Comparison of ENCODE assay signal across 12 cellular contexts in the genomic region with DNA sequence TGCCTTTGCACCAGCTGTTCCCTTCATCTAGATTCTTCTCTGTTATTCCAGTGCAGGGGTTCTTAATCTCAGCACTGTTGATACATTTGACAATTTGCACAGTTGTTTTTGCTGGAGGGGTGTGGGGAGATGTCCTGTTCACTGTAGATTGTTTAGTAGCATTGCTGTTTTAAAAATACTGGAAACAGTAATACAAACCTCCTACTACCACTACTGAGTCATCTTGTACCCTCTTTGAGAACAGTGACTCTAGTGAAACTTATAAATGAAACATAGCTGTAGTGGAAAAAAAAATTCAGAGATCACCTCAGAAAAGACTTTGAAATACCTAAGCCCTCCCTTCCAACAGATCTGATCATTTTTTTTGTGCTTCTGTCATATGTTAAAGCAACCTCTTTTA.
DNase-seq lines count a peak whose midpoint lies in the region; ATAC-seq, FAIRE-seq and TF ChIP-seq lines count a peak whose summit lies in the region.
"Had no signal": no experiment of that assay in that cellular context is flagged by ENCODE, and none has a peak within 500 bp of the region (broad histone marks: within the 10 kb centered on the region; RNA-seq: fewer than 3 reads in every experiment).

No MANE protein-coding gene starts in this region.

- TF ChIP-seq CTCF in right lobe of liver (IDR thresholded peaks at IDR 0.05): no peak

- peak; percentile 81 for ATAC-seq in GM19328 (IDR thresholded peaks at IDR 0.05; ENCODE audit: unreplicated experiment)
- ATAC-seq in HG02642 (IDR thresholded peaks at IDR 0.05; ENCODE audit: poor library complexity, unreplicated experiment): peak; percentile 79
- peak; percentile 70 for ATAC-seq in HG03460 (IDR thresholded peaks at IDR 0.05; ENCODE audit: unreplicated experiment)
- no peak for ATAC-seq in right lobe of liver

- H3K4me1 ChIP-seq in small intestine (ENCODE audit: control insufficient read depth in 2 of 2, insufficient read depth in 1 of 2, low read depth in 1 of 2, low read length in 1 of 2) (no peaks in the 10 kb centered on the region), right lobe of liver (no peaks in the 10 kb centered on the region)

- no peak overlapping the region for H3K27ac ChIP-seq in small intestine (ENCODE audit: low read depth in 1 of 2, low read length in 1 of 2)
- no peak overlapping the region for H3K27ac ChIP-seq in right lobe of liver

- no peaks in the 10 kb centered on the region for H3K36me3 ChIP-seq in small intestine (ENCODE audit: control insufficient read depth in 2 of 2, insufficient read depth in 2 of 2, low read length in 2 of 2)
- H3K36me3 ChIP-seq in right lobe of liver: no peaks in the 10 kb centered on the region

- peak; percentile 53 for DNase-seq in DMS53 treated with DMSO at 0.1 percent for 48 hours (lab: John Stamatoyannopoulos, UW; ENCODE audit: unreplicated experiment)
- DNase-seq in SW 1271 (lab: John Stamatoyannopoulos, UW): no peak
- no peak for DNase-seq in small intestine
- DNase-seq in right lobe of liver: no peak
- no peak for DNase-seq in urothelium cell line (ENCODE audit: low spot score)
- DNase-seq: activated CD4-positive, alpha-beta T cell treated with anti-CD3 and anti-CD28 coated beads, Interleukin-2, amount 50 U/mL, for 4 hours; endodermal cell; stimulated activated CD4-positive, alpha-beta T cell treated with anti-CD3 and anti-CD28 coated beads, Interleukin-12 subunit alpha, Interleukin-12 subunit beta, amount 100 ng/mL, for 4 hours; stimulated activated naive CD4-positive, alpha-beta T cell had no signal

- no peak overlapping the region for H3K4me3 ChIP-seq in small intestine (ENCODE audit: low read depth in 1 of 2, low read length in 2 of 2)
- H3K4me3 ChIP-seq in right lobe of liver: no peak overlapping the region

- FAIRE-seq in small intestine (lab: Jason Lieb, UNC) (no peak), urothelium cell line (lab: Jason Lieb, UNC) (no peak)

- H3K27me3 ChIP-seq in small intestine (ENCODE audit: control insufficient read depth in 2 of 2, insufficient read depth in 2 of 2, low read length in 2 of 2) (no peaks in the 10 kb centered on the region), right lobe of liver (no peaks in the 10 kb centered on the region)

- intact Hi-C loops in right lobe of liver (cut with DNase I): no loop called here

- TF ChIP-seq POLR2A in right lobe of liver (IDR thresholded peaks at IDR 0.05): no peak

- no peaks in the 10 kb centered on the region for H3K9me3 ChIP-seq in small intestine (ENCODE audit: control insufficient read depth, low read depth)
- H3K9me3 ChIP-seq in right lobe of liver: no peaks in the 10 kb centered on the region

Comparison
In these comparisons a context has a peak if more than half of its experiments do, and no peak if none do; other contexts are left out.
1. ATAC-seq: peak in GM19328 (single experiment), HG02642 (single experiment) and HG03460 (single experiment); none in right lobe of liver (0 of 4).